9 cellular contexts compared by ENCODE assay signal in the genomic region with DNA sequence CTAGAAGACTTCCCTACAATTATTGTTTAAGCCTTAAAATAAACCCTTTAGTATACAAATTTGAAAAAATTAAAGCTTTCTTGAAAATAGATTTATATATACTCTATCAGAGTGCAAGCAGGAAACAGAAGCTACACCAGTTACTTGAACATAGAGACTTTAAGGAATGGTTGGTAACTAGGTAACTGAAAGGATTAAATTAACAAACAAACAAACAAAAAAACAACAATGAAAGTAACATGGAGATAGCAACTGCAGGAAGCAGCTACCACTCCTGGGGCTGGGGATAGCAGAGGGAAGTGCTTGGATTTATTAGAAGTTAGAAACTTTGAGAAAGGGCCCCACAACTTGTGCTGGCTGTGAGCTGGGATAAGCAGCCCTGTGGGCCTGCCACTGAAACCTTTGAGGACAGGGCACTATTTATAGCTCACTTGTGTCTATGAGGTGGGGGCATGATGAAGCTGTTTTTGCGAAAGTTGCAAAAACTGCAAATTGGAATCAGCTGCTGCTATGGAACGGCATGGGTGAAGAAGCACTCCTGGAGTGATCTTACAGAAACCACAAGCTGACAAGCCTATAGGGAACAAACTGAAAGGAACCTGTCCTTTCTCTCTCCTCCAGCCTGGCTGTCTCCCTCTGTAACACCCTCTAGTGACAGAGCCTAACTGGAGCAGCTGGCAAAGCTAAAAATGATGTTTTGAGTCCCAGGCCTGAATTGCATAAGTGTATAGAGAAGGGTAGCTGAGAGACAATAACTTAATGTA.
DNase-seq lines count a peak whose midpoint lies in the region; ATAC-seq and TF ChIP-seq lines count a peak whose summit lies in the region.
"Had no signal": no experiment of that assay in that cellular context is flagged by ENCODE, and none has a peak within 500 bp of the region (broad histone marks: within the 10 kb centered on the region; RNA-seq: fewer than 3 reads in every experiment).

No MANE protein-coding gene starts in this region.

- H3K27ac Mint-ChIP-seq in neural crest cell (ENCODE audit: unreplicated experiment), result no peak overlapping the region

- no peak overlapping the region for H3K4me3 ChIP-seq in BJ (ENCODE audit: low read depth, low read length)
- no peak overlapping the region for H3K4me3 ChIP-seq in esophagus muscularis mucosa

- TF ChIP-seq CTCF in BJ (IDR thresholded peaks at IDR 0.05; ENCODE audit: insufficient read depth, low read depth, low read length) (peak; percentile 57), esophagus muscularis mucosa (IDR thresholded peaks at IDR 0.05) (peak; percentile 39 to 49 (median 45)), neural crest cell (conservative IDR thresholded peaks at IDR 0.05) (peak; percentile 46)

- POLR2A ChIA-PET in BJ (lab: Charles Lee), result no interaction called here

- DNase-seq in BJ (ENCODE audit: low read depth) (no peak), RKO (ENCODE audit: low spot score) (peak; percentile 47), esophagus muscularis mucosa (ENCODE audit: extremely low spot score) (no peak), neural crest cell (ENCODE audit: low read depth, low spot score) (no peak), T1000 (lab: John Stamatoyannopoulos, UW) (no peak)
- DNase-seq in activated CD4-positive, alpha-beta T cell treated with anti-CD3 and anti-CD28 coated beads, Interleukin-2, amount 50 U/mL, for 1 hour, result no peak
- DNase-seq: naive B cell had no signal

- H3K4me1 ChIP-seq in esophagus muscularis mucosa, result peaks cover 4 to 12% (median 9%) of the 10 kb centered on the region in 4 donors

- no peak overlapping the region for H3K27ac ChIP-seq in esophagus muscularis mucosa (replicated peaks in 1 of 4)

- H3K36me3 ChIP-seq in BJ (ENCODE audit: control insufficient read depth, insufficient read depth, low read length) (no peaks in the 10 kb centered on the region), esophagus muscularis mucosa (no peaks in the 10 kb centered on the region)

- no peak overlapping the region for H3K4me3 Mint-ChIP-seq in neural crest cell
- H3K4me3 Mint-ChIP-seq: naive B cell had no signal

- no peak for TF ChIP-seq POLR2A in esophagus muscularis mucosa (IDR thresholded peaks at IDR 0.05; ENCODE audit: low read depth)

- intact Hi-C loops in esophagus muscularis mucosa (cut with DNase I), result no loop called here

- WGBS in esophagus muscularis mucosa, result 5% methylated on average over 2 of the region's 2 CpGs

- H3K9me3 ChIP-seq in esophagus muscularis mucosa, result no peaks in the 10 kb centered on the region

- H3K36me3 Mint-ChIP-seq in neural crest cell (ENCODE audit: low read depth), result no peaks in the 10 kb centered on the region
- H3K36me3 Mint-ChIP-seq: naive B cell had no signal

- CTCF ChIA-PET in BJ (lab: Yijun Ruan, JAX), result interaction anchor here (0.7 to 2.1 kb wide), 5 partner anchors 9 to 218 kb away, joined by 3 to 7 read pairs (median 4); no protein-coding TSS in a partner anchor

- H3K9me3 Mint-ChIP-seq in neural crest cell, result no peaks in the 10 kb centered on the region
- H3K9me3 Mint-ChIP-seq: naive B cell had no signal

- TF ChIP-seq EP300 in esophagus muscularis mucosa (IDR thresholded peaks at IDR 0.05), result no peak

- no peaks in the 10 kb centered on the region for H3K27me3 Mint-ChIP-seq in neural crest cell (ENCODE audit: low read depth)
- H3K27me3 Mint-ChIP-seq: naive B cell had no signal

- peak; percentile 61 for ATAC-seq in GM18870 (IDR thresholded peaks at IDR 0.05; ENCODE audit: unreplicated experiment)
- ATAC-seq in HG03342 (IDR thresholded peaks at IDR 0.05; ENCODE audit: unreplicated experiment), result peak; percentile 84

- H3K27me3 ChIP-seq in BJ (ENCODE audit: control insufficient read depth, insufficient read depth, low read length) (no peaks in the 10 kb centered on the region), esophagus muscularis mucosa (no peaks in the 10 kb centered on the region)

- peaks cover 7% of the 10 kb centered on the region for H3K4me1 Mint-ChIP-seq in neural crest cell
